In genomic region chr14:91354979-91355685, GRCh38 we compare ENCODE assay signal across 8 cellular contexts.
A peak's percentile ranks its signal among the peaks of the same experiment; 100 is the strongest.
DNase-seq lines count a peak whose midpoint lies in the region; ATAC-seq and TF ChIP-seq lines count a peak whose summit lies in the region.

No MANE protein-coding gene starts in this region.

- TF ChIP-seq CTCF in Calu3 (IDR thresholded peaks at IDR 0.05; ENCODE audit: unreplicated experiment) (peak; percentile 39), activated B cell treated with CpG ODN at 0.5 μM for 24 hours (IDR thresholded peaks at IDR 0.05) (no peak), glutamatergic neuron (IDR thresholded peaks at IDR 0.05; ENCODE audit: partially characterized antibody, unreplicated experiment) (peak; percentile 74), upper lobe of right lung (IDR thresholded peaks at IDR 0.05) (peak; percentile 19), tibial artery (IDR thresholded peaks at IDR 0.05) (no peak)

- BruUV-seq in Calu3 (replicated peaks; lab: Mats Ljungman, UMichigan), result no TSS peak

- no peaks in the 10 kb centered on the region for H3K27me3 ChIP-seq in upper lobe of right lung
- peaks cover 0 to 7% of the 10 kb centered on the region in 2 donors for H3K27me3 ChIP-seq in tibial artery

- no peak overlapping the region for H3K27ac Mint-ChIP-seq in Calu3 (ENCODE audit: unreplicated experiment)
- peak overlapping the region; percentile 13 for H3K27ac Mint-ChIP-seq in activated B cell treated with CpG ODN at 0.5 μM for 24 hours
- peak overlapping the region; percentile 25 for H3K27ac Mint-ChIP-seq in glutamatergic neuron (ENCODE audit: unreplicated experiment)

- H3K4me1 ChIP-seq in upper lobe of right lung (peaks cover 12% of the 10 kb centered on the region), tibial artery (peaks cover 0 to 10% (median 4%) of the 10 kb centered on the region in 4 donors)

- no peaks in the 10 kb centered on the region for H3K36me3 ChIP-seq in upper lobe of right lung
- no peaks in the 10 kb centered on the region for H3K36me3 ChIP-seq in tibial artery

- ATAC-seq in HG03066 (IDR thresholded peaks at IDR 0.05; ENCODE audit: low read depth, unreplicated experiment) (peak; percentile 30), activated B cell treated with CpG ODN at 0.5 μM for 24 hours (ENCODE audit: low read depth) (peak; percentile 47), upper lobe of right lung (peak; percentile 8), GM18517 (IDR thresholded peaks at IDR 0.05; ENCODE audit: unreplicated experiment) (no peak)

- H3K27me3 Mint-ChIP-seq in Calu3 (ENCODE audit: unreplicated experiment) (no peaks in the 10 kb centered on the region), activated B cell treated with CpG ODN at 0.5 μM for 24 hours (no peaks in the 10 kb centered on the region), glutamatergic neuron (ENCODE audit: unreplicated experiment) (peaks cover 21% of the 10 kb centered on the region)

- intact Hi-C loops in Calu3 (cut with micrococcal nuclease; ENCODE audit: unreplicated experiment), result no loop called here
- intact Hi-C loops in activated B cell treated with CpG ODN at 0.5 μM for 24 hours (cut with micrococcal nuclease), result loop anchor here (1.0 to 2.0 kb wide), 2 partner anchors 14 to 63 kb away; no protein-coding TSS in a partner anchor
- intact Hi-C loops in upper lobe of right lung (cut with DNase I), result no loop called here
- intact Hi-C loops in tibial artery (cut with DNase I; ENCODE audit: low total_unique reads), result no loop called here

- H3K27ac ChIP-seq in upper lobe of right lung, result no peak overlapping the region
- no peak overlapping the region for H3K27ac ChIP-seq in tibial artery

- H3K9me3 ChIP-seq in upper lobe of right lung (no peaks in the 10 kb centered on the region), tibial artery (no peaks in the 10 kb centered on the region)

- H3K36me3 Mint-ChIP-seq in Calu3 (ENCODE audit: insufficient read depth, unreplicated experiment) (peaks cover 22% of the 10 kb centered on the region), activated B cell treated with CpG ODN at 0.5 μM for 24 hours (ENCODE audit: low read depth) (peaks cover 55% of the 10 kb centered on the region), glutamatergic neuron (ENCODE audit: unreplicated experiment) (peaks cover 6% of the 10 kb centered on the region)

- H3K4me3 ChIP-seq in upper lobe of right lung, result no peak overlapping the region
- H3K4me3 ChIP-seq in tibial artery, result no peak overlapping the region

- H3K4me3 Mint-ChIP-seq in Calu3 (ENCODE audit: low read depth, unreplicated experiment) (no peak overlapping the region), activated B cell treated with CpG ODN at 0.5 μM for 24 hours (peak overlapping the region; percentile 74), glutamatergic neuron (ENCODE audit: unreplicated experiment) (peak overlapping the region; percentile 47)

- POLR2A ChIA-PET in activated B cell treated with CpG ODN at 0.5 μM for 24 hours (lab: Charles Lee), result interaction anchor here (0.8 to 3.2 kb wide), 10 partner anchors 10 to 973 kb away, joined by 3 to 33 read pairs (median 4); partner anchors contain the start of gene CCDC88C

- CTCF ChIA-PET in Calu3 (lab: Charles Lee), result interaction anchor here (1.3 kb wide), 1 partner anchor 18 kb away, joined by 3 read pairs; no protein-coding TSS in a partner anchor
- CTCF ChIA-PET in activated B cell treated with CpG ODN at 0.5 μM for 24 hours (lab: Charles Lee), result interaction anchor here (0.9 to 3.4 kb wide), 10 partner anchors 9 to 65 kb away, joined by 3 to 23 read pairs (median 6); partner anchors contain the start of gene CCDC88C

- no peaks in the 10 kb centered on the region for H3K9me3 Mint-ChIP-seq in Calu3 (ENCODE audit: low read depth, unreplicated experiment)
- H3K9me3 Mint-ChIP-seq in activated B cell treated with CpG ODN at 0.5 μM for 24 hours, result no peaks in the 10 kb centered on the region
- H3K9me3 Mint-ChIP-seq in glutamatergic neuron (ENCODE audit: unreplicated experiment), result peaks cover 24% of the 10 kb centered on the region

- H3K4me1 Mint-ChIP-seq in Calu3 (ENCODE audit: low read depth, unreplicated experiment) (peaks cover 31% of the 10 kb centered on the region), activated B cell treated with CpG ODN at 0.5 μM for 24 hours (peaks cover 81% of the 10 kb centered on the region), glutamatergic neuron (ENCODE audit: low read depth, unreplicated experiment) (peaks cover 75% of the 10 kb centered on the region)

- DNase-seq in Calu3 (no peak), activated B cell treated with CpG ODN at 0.5 μM for 24 hours (peak; percentile 45), glutamatergic neuron (peak; percentile 77), upper lobe of right lung (no peak), NCI-H226 (no peak), tibial artery (no peak)

Comparison
In these comparisons a context has a peak if more than half of its experiments do, and no peak if none do; other contexts are left out.
1. DNase-seq: peak in activated B cell treated with CpG ODN at 0.5 μM for 24 hours (single experiment) and glutamatergic neuron (single experiment); none in Calu3 (single experiment), upper lobe of right lung (single experiment), NCI-H226 (single experiment) and tibial artery (0 of 2).
2. CTCF ChIP-seq: peak in Calu3 (single experiment), glutamatergic neuron (single experiment) and upper lobe of right lung (single experiment); none in activated B cell treated with CpG ODN at 0.5 μM for 24 hours (single experiment) and tibial artery (0 of 2).